In genomic region chr4:48103483-48104139, GRCh38 we compare ENCODE assay signal across 16 cellular contexts. TPM values are rescaled to one million over a fixed set of nuclear protein-coding genes. Genes with fewer than 3 reads are reported as not detected.
DNase-seq lines count a peak whose midpoint lies in the region; ATAC-seq and TF ChIP-seq lines count a peak whose summit lies in the region.
"Had no signal": no experiment of that assay in that cellular context is flagged by ENCODE, and none has a peak within 500 bp of the region (broad histone marks: within the 10 kb centered on the region; RNA-seq: fewer than 3 reads in every experiment).

No MANE protein-coding gene starts in this region.

- H3K4me3 Mint-ChIP-seq in activated CD4-positive, alpha-beta memory T cell treated with anti-CD3 and anti-CD28 coated beads for 36 hours = no peak overlapping the region
- no peak overlapping the region for H3K4me3 Mint-ChIP-seq in HFFc6
- H3K4me3 Mint-ChIP-seq: neural progenitor cell had no signal

- peaks cover 19% of the 10 kb centered on the region for H3K36me3 Mint-ChIP-seq in activated CD4-positive, alpha-beta memory T cell treated with anti-CD3 and anti-CD28 coated beads for 36 hours
- no peaks in the 10 kb centered on the region for H3K36me3 Mint-ChIP-seq in HFFc6 (ENCODE audit: low read depth)
- H3K36me3 Mint-ChIP-seq: neural progenitor cell had no signal

- no peaks in the 10 kb centered on the region for H3K9me3 ChIP-seq in gastrocnemius medialis
- H3K9me3 ChIP-seq: HAP-1, stomach had no signal

- H3K27ac Mint-ChIP-seq in activated CD4-positive, alpha-beta memory T cell treated with anti-CD3 and anti-CD28 coated beads for 36 hours = peak overlapping the region; percentile 83
- no peak overlapping the region for H3K27ac Mint-ChIP-seq in HFFc6
- H3K27ac Mint-ChIP-seq: neural progenitor cell had no signal

- no peaks in the 10 kb centered on the region for H3K27me3 Mint-ChIP-seq in activated CD4-positive, alpha-beta memory T cell treated with anti-CD3 and anti-CD28 coated beads for 36 hours
- H3K27me3 Mint-ChIP-seq in HFFc6 (ENCODE audit: insufficient read depth) = no peaks in the 10 kb centered on the region

- H3K36me3 ChIP-seq in gastrocnemius medialis = no peaks in the 10 kb centered on the region
- H3K36me3 ChIP-seq: HAP-1, neural progenitor cell, stomach had no signal

- no peaks in the 10 kb centered on the region for H3K4me1 ChIP-seq in gastrocnemius medialis
- H3K4me1 ChIP-seq: HAP-1, neural progenitor cell, stomach had no signal

- H3K4me1 Mint-ChIP-seq in activated CD4-positive, alpha-beta memory T cell treated with anti-CD3 and anti-CD28 coated beads for 36 hours (ENCODE audit: low read depth) = peaks cover 30% of the 10 kb centered on the region
- H3K4me1 Mint-ChIP-seq in HFFc6 (ENCODE audit: low read depth) = no peaks in the 10 kb centered on the region
- H3K4me1 Mint-ChIP-seq: neural progenitor cell had no signal

- H3K27me3 ChIP-seq in gastrocnemius medialis = no peaks in the 10 kb centered on the region
- H3K27me3 ChIP-seq: neural progenitor cell, stomach had no signal

- ATAC-seq in HG02852 (IDR thresholded peaks at IDR 0.05; ENCODE audit: unreplicated experiment) (peak; percentile 77), gastrocnemius medialis (no peak)

- POLR2A ChIA-PET in activated CD4-positive, alpha-beta memory T cell treated with anti-CD3 and anti-CD28 coated beads for 36 hours (lab: Charles Lee) = interaction anchor here (0.9 to 1.5 kb wide), 2 partner anchors 26 to 30 kb away, joined by 3 to 5 read pairs; partner anchors contain the start of gene TXK

- no peak overlapping the region for H3K27ac ChIP-seq in gastrocnemius medialis
- H3K27ac ChIP-seq: neural progenitor cell, stomach had no signal

- in situ Hi-C loops in gastrocnemius medialis (cut with MboI; ENCODE audit: low sequenced_read_pairs in 4 of 4) = no loop called here

- no peak for TF ChIP-seq POLR2A in gastrocnemius medialis (IDR thresholded peaks at IDR 0.05)

- peak; percentile 25 for DNase-seq in stimulated activated CD4-positive, alpha-beta T cell treated with anti-CD3 and anti-CD28 coated beads, Interleukin-1b, Interleukin-23, amount 100 ng/mL, for 48 hours
- DNase-seq in stimulated activated CD4-positive, alpha-beta T cell treated with anti-CD3 and anti-CD28 coated beads, Interleukin-12 subunit alpha, Interleukin-12 subunit beta, amount 100 ng/mL, for 4 hours = no peak
- DNase-seq in activated CD4-positive, alpha-beta memory T cell treated with anti-CD3 and anti-CD28 coated beads for 36 hours = peak; percentile 60
- no peak for DNase-seq in gastrocnemius medialis
- no peak for DNase-seq in stimulated activated naive CD4-positive, alpha-beta T cell treated with Interleukin-2 at 50 U/mL for 16 hours (lab: John Stamatoyannopoulos, UW)
- DNase-seq in HFFc6 = no peak
- DNase-seq in NCI-H2196 (lab: John Stamatoyannopoulos, UW; ENCODE audit: unreplicated experiment) = no peak
- DNase-seq: Karpas-422; kidney glomerular epithelial cell; NCI-H510A; SIG-M5; stimulated activated CD4-positive, alpha-beta T cell treated with anti-CD3 and anti-CD28 coated beads, Interleukin-15, amount 100 ng/mL, for 24 hours; stomach had no signal

- TF ChIP-seq CTCF in gastrocnemius medialis (IDR thresholded peaks at IDR 0.05 in 4 of 5, conservative IDR thresholded peaks at IDR 0.05 in 1 of 5) (no peak), HFFc6 (IDR thresholded peaks at IDR 0.05) (no peak)

- no peaks in the 10 kb centered on the region for H3K9me3 Mint-ChIP-seq in activated CD4-positive, alpha-beta memory T cell treated with anti-CD3 and anti-CD28 coated beads for 36 hours
- H3K9me3 Mint-ChIP-seq in HFFc6 = no peaks in the 10 kb centered on the region
- H3K9me3 Mint-ChIP-seq: neural progenitor cell had no signal

- H3K4me3 ChIP-seq in gastrocnemius medialis = no peak overlapping the region
- H3K4me3 ChIP-seq: HAP-1, neural progenitor cell, stomach had no signal

- intact Hi-C loops in activated CD4-positive, alpha-beta memory T cell treated with anti-CD3 and anti-CD28 coated beads for 36 hours (cut with micrococcal nuclease) = loop anchor here (1.0 to 5.0 kb wide), 11 partner anchors 9 to 264 kb away; partner anchors contain the start of gene TXK
- intact Hi-C loops in gastrocnemius medialis (cut with DNase I; ENCODE audit: low total_unique reads) = no loop called here

- CTCF ChIA-PET in activated CD4-positive, alpha-beta memory T cell treated with anti-CD3 and anti-CD28 coated beads for 36 hours (lab: Charles Lee) = interaction anchor here (0.7 to 1.3 kb wide), 5 partner anchors 26 to 69 kb away, joined by 3 to 7 read pairs (median 3); partner anchors contain the start of gene TXK

RNA-seq across cellular contexts. Expression of gene TXK, which starts 30.4 kb away (rescaled TPM):
- 10 to 100 TPM; 16.5 to 18.4 TPM for total RNA-seq in activated CD4-positive, alpha-beta memory T cell treated with anti-CD3 and anti-CD28 coated beads for 36 hours
- under 1 TPM in 2 of 4 donors, not detected in 2; 0.66 to 0.81 TPM for total RNA-seq in gastrocnemius medialis
- not detected for total RNA-seq in HFFc6 (2021; fragmentation: NEBNext Ultra II Directional; extraction: Animal tissue kit (Norgen Biotek cat#: 25700))

Comparison
In these comparisons a context has a peak if more than half of its experiments do, and no peak if none do; other contexts are left out.
1. DNase-seq: peak in stimulated activated CD4-positive, alpha-beta T cell treated with anti-CD3 and anti-CD28 coated beads, Interleukin-1b, Interleukin-23, amount 100 ng/mL, for 48 hours (single experiment) and activated CD4-positive, alpha-beta memory T cell treated with anti-CD3 and anti-CD28 coated beads for 36 hours (single experiment); none in stimulated activated CD4-positive, alpha-beta T cell treated with anti-CD3 and anti-CD28 coated beads, Interleukin-12 subunit alpha, Interleukin-12 subunit beta, amount 100 ng/mL, for 4 hours (single experiment), gastrocnemius medialis (0 of 2), stimulated activated naive CD4-positive, alpha-beta T cell treated with Interleukin-2 at 50 U/mL for 16 hours (single experiment), HFFc6 (single experiment) and NCI-H2196 (single experiment).
2. RNA of gene TXK, which starts 30.4 kb away (total RNA-seq): 16.5 to 18.4 TPM in activated CD4-positive, alpha-beta memory T cell treated with anti-CD3 and anti-CD28 coated beads for 36 hours; 0.66 to 0.81 TPM in gastrocnemius medialis and not detected in HFFc6; every median in the first group is over 4 times any median in the second.